In genomic region chr16:49652441-49653175, GRCh38 we compare ENCODE assay signal across 9 cellular contexts.
DNase-seq lines count a peak whose midpoint lies in the region; ATAC-seq and TF ChIP-seq lines count a peak whose summit lies in the region.
"Had no signal": no experiment of that assay in that cellular context is flagged by ENCODE, and none has a peak within 500 bp of the region (broad histone marks: within the 10 kb centered on the region; RNA-seq: fewer than 3 reads in every experiment).

No MANE protein-coding gene starts in this region.

- H3K36me3 ChIP-seq in adrenal gland (replicated peaks in 1 of 2) (no peaks in the 10 kb centered on the region), rectal smooth muscle tissue (ENCODE audit: control insufficient read depth, insufficient read depth, low read length) (peaks cover 2% of the 10 kb centered on the region), prostate gland (no peaks in the 10 kb centered on the region)

- 69 to 79% (median 74%) methylated on average over 20 to 23 of the region's 23 CpGs for WGBS in adrenal gland, 4 donors
- 52% methylated on average over 23 of the region's 23 CpGs for WGBS in prostate gland

- H3K4me1 ChIP-seq in adrenal gland (replicated peaks in 1 of 2) (peaks cover 0 to 7% of the 10 kb centered on the region in 2 donors), rectal smooth muscle tissue (ENCODE audit: control insufficient read depth, insufficient read depth, low read length) (peaks cover 4% of the 10 kb centered on the region), prostate gland (replicated peaks) (no peaks in the 10 kb centered on the region)

- intact Hi-C loops in adrenal gland (cut with DNase I) (no loop called here), left cardiac atrium (cut with DNase I) (no loop called here), prostate gland (cut with DNase I) (loop anchor here (5.0 kb wide), 1 partner anchor 205 kb away; the partner anchor contains the start of gene ZNF423)

- H3K27ac ChIP-seq in adrenal gland (peak overlapping the region in 2 of 5 donors; percentile 64 to 69), rectal smooth muscle tissue (ENCODE audit: low read depth, low read length) (peak overlapping the region; percentile 25), prostate gland (peak overlapping the region in 1 of 2 donors; percentile 54)

- TF ChIP-seq POLR2A in adrenal gland (IDR thresholded peaks at IDR 0.05) (no peak), prostate gland (IDR thresholded peaks at IDR 0.05) (no peak)

- no peak overlapping the region for H3K9ac ChIP-seq in rectal smooth muscle tissue (ENCODE audit: low read length)

- H3K27me3 ChIP-seq in adrenal gland (no peaks in the 10 kb centered on the region), rectal smooth muscle tissue (ENCODE audit: control insufficient read depth, insufficient read depth, low read length) (no peaks in the 10 kb centered on the region), prostate gland (replicated peaks; ENCODE audit: insufficient read depth) (no peaks in the 10 kb centered on the region)

- H3K9me3 ChIP-seq in adrenal gland (replicated peaks in 1 of 3) (peaks cover 0 to 5% (median 0%) of the 10 kb centered on the region in 3 donors), prostate gland (no peaks in the 10 kb centered on the region)

- TF ChIP-seq CTCF in adrenal gland (IDR thresholded peaks at IDR 0.05) (no peak), prostate gland (IDR thresholded peaks at IDR 0.05) (no peak)

- DNase-seq in AG20443 (ENCODE audit: low spot score) (peak; percentile 69), adrenal gland (peak in 5 of 7 donors; percentile 21 to 65 (median 31)), left cardiac atrium (peak; percentile 78), iPS-NIHi11 (ENCODE audit: low spot score) (no peak), SW480 (ENCODE audit: low spot score) (no peak), prostate gland (ENCODE audit: low spot score) (no peak), GF-D8 (lab: John Stamatoyannopoulos, UW) (no peak)
- DNase-seq: occipital lobe had no signal

- H3K4me3 ChIP-seq in adrenal gland (no peak overlapping the region), rectal smooth muscle tissue (ENCODE audit: low read length) (no peak overlapping the region), prostate gland (no peak overlapping the region)

- peak; percentile 85 to 88 for ATAC-seq in left cardiac atrium

Comparison
In these comparisons a context has a peak if more than half of its experiments do, and no peak if none do; other contexts are left out.
1. DNase-seq: peak in AG20443 (single experiment), adrenal gland (5 of 7) and left cardiac atrium (single experiment); none in iPS-NIHi11 (single experiment), SW480 (single experiment), prostate gland (single experiment) and GF-D8 (single experiment).